Comparison of ENCODE assay signal across 8 cellular contexts in the genomic region with DNA sequence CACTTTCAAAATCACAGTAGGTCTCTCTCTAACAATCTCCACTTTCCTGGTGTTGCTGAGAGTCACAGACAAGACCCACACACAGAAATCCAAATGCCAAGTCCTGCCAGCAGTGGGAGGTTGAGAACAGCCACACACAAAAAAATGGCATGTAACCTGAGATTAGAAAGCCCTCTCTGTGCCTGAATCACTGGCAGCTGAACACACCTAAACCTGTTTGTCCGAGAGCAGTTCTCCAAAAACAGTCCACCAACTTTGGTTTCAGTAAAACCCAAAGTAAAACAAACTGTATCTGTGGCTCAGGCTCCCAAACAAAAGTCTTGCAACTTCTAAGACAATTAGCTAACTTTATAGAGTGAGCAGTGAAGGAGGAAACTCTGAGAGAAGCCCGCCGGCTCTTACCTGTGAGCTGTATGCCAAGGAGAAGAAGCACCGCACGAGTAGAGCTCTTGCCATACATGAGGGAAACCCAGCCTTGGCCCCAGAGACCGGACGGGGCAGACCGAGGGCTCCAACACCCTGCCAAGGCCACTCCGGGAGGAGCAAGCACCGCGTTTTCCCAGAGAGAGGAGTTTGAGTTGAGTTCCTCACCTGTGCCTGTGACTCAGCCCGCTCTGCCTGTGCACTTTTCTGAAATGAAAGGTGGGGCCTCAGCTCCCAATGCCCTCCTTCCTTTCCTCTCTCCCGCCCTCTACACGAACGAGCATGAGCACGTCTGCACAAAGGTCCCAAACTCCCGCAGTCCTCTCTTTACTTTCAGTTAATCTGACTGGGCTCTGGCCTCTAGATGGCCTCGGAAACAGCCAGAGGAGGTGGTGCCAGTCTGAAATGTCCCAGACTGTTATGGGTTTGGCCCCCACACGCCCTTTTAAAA. TPM values are rescaled to one million over a fixed set of nuclear protein-coding genes. Genes with fewer than 3 reads are reported as not detected.
DNase-seq lines count a peak whose midpoint lies in the region; ATAC-seq and TF ChIP-seq lines count a peak whose summit lies in the region.

A gene (minus strand): TSS at position 604 of the 874 bp plus-strand sequence. CDS start 144 bp downstream, at position 460.

- H3K4me1 ChIP-seq in esophagus squamous epithelium, result peaks cover 0 to 92% (median 14%) of the 10 kb centered on the region in 3 donors
- peaks cover 0 to 4% of the 10 kb centered on the region in 2 donors for H3K4me1 ChIP-seq in neuronal stem cell (ENCODE audit: control insufficient read depth in 2 of 2, insufficient read depth in 1 of 2, low read depth in 1 of 2, low read length in 2 of 2)

- in situ Hi-C loops in GM13976 (cut with MboI; ENCODE audit: low sequenced_read_pairs, unreplicated experiment), result no loop called here

- H3K4me3 ChIP-seq in esophagus squamous epithelium (peak within 1 kb of the TSS; percentile 48 to 73 (median 64)), neuronal stem cell (ENCODE audit: low read length in 2 of 2) (peak within 1 kb of the TSS in 1 of 2 donors; percentile 37)

- H3K4me1 Mint-ChIP-seq in T-helper 17 cell, result peaks cover 21% of the 10 kb centered on the region

- 9 to 10% methylated on average over 19 of the region's 19 CpGs for WGBS in esophagus squamous epithelium, 2 donors
- no CpG with 5 or more reads among the region's 19 CpGs for whole genome bisulfite sequencing in neuronal stem cell (ENCODE audit: extremely low coverage in 2 of 2, insufficient read length in 2 of 2, insufficient replicate concordance in 1 of 2), 2 donors

- H3K79me1 ChIP-seq in neuronal stem cell (ENCODE audit: low read depth, low read length), result no peaks in the 10 kb centered on the region

- H3K9me3 ChIP-seq in T-helper 17 cell (ENCODE audit: control insufficient read depth, low read length, poor library complexity, severe bottlenecking) (no peaks in the 10 kb centered on the region), esophagus squamous epithelium (no peaks in the 10 kb centered on the region), neuronal stem cell (replicated peaks in 1 of 2; ENCODE audit: control insufficient read depth in 2 of 2, insufficient read depth in 1 of 2, low read depth in 1 of 2, low read length in 2 of 2) (no peaks in the 10 kb centered on the region)

- no peak within 1 kb of the TSS for H2BK15ac ChIP-seq in neuronal stem cell (ENCODE audit: low read length)

- peak; percentile 59 for ATAC-seq in T-helper 17 cell
- no peak for ATAC-seq in HG02870 (IDR thresholded peaks at IDR 0.05; ENCODE audit: unreplicated experiment)

- TF ChIP-seq CTCF in esophagus squamous epithelium (IDR thresholded peaks at IDR 0.05), result no peak
- no peak for TF ChIP-seq CTCF in GM10266 (IDR thresholded peaks at IDR 0.05; ENCODE audit: control insufficient read depth, insufficient read depth, low read depth, missing control alignments)
- no peak for TF ChIP-seq CTCF in GM13976 (IDR thresholded peaks at IDR 0.05; ENCODE audit: borderline replicate concordance, control extremely low read depth, extremely low read depth, insufficient read depth, missing control alignments)

- H3K9ac ChIP-seq in neuronal stem cell (ENCODE audit: low read depth, low read length, poor library complexity), result no peak within 1 kb of the TSS

- no peak within 1 kb of the TSS for H2AK5ac ChIP-seq in neuronal stem cell (ENCODE audit: low read depth, low read length)

- TF ChIP-seq POLR2A in esophagus squamous epithelium (IDR thresholded peaks at IDR 0.05), result peak in 3 of 4 donors; percentile 36 to 76 (median 68)

- H3K18ac ChIP-seq in neuronal stem cell (ENCODE audit: low read length), result no peak within 1 kb of the TSS

- peaks cover 0 to 40% (median 0%) of the 10 kb centered on the region in 3 donors for H3K36me3 ChIP-seq in esophagus squamous epithelium
- no peaks in the 10 kb centered on the region for H3K36me3 ChIP-seq in neuronal stem cell (replicated peaks in 1 of 2; ENCODE audit: control insufficient read depth in 2 of 2, insufficient read depth in 2 of 2, low read length in 2 of 2)

- H3K36me3 Mint-ChIP-seq in T-helper 17 cell (ENCODE audit: low read depth), result no peaks in the 10 kb centered on the region

- no peak within 1 kb of the TSS for H2BK120ac ChIP-seq in neuronal stem cell (ENCODE audit: low read depth, low read length)

- no peak within 1 kb of the TSS for H3K23ac ChIP-seq in neuronal stem cell (ENCODE audit: low read depth, low read length, poor library complexity)

- no peak within 1 kb of the TSS for H4K8ac ChIP-seq in neuronal stem cell (ENCODE audit: low read depth, low read length)

- H3K27me3 ChIP-seq in esophagus squamous epithelium, result peaks cover 0 to 31% (median 0%) of the 10 kb centered on the region in 4 donors
- H3K27me3 ChIP-seq in neuronal stem cell (ENCODE audit: control insufficient read depth in 3 of 3, insufficient read depth in 3 of 3, low read depth in 1 of 3, low read length in 3 of 3), result peaks cover 0 to 79% (median 6%) of the 10 kb centered on the region in 3 experiments

- H3K27me3 Mint-ChIP-seq in T-helper 17 cell, result peaks cover 16% of the 10 kb centered on the region

- H3K4me3 Mint-ChIP-seq in T-helper 17 cell, result peak within 1 kb of the TSS; percentile 85

- intact Hi-C loops in esophagus squamous epithelium (cut with DNase I), result no loop called here

- H2BK12ac ChIP-seq in neuronal stem cell (ENCODE audit: low read length), result no peak within 1 kb of the TSS

- no peak within 1 kb of the TSS for H4K91ac ChIP-seq in neuronal stem cell (ENCODE audit: low read depth, low read length, poor library complexity)

- peak within 1 kb of the TSS; percentile 36 for H3K4me2 ChIP-seq in neuronal stem cell (ENCODE audit: insufficient read depth, low read length, poor library complexity, severe bottlenecking)

- H3K27ac ChIP-seq in esophagus squamous epithelium (peak within 1 kb of the TSS; percentile 89 to 94 (median 90)), neuronal stem cell (replicated peaks; ENCODE audit: low read length) (no peak within 1 kb of the TSS)

- peak within 1 kb of the TSS; percentile 75 for H2AFZ ChIP-seq in neuronal stem cell (ENCODE audit: low read length)

- H3K14ac ChIP-seq in neuronal stem cell (ENCODE audit: low read length), result no peak within 1 kb of the TSS

- no peak within 1 kb of the TSS for H2BK5ac ChIP-seq in neuronal stem cell (ENCODE audit: low read length)

- peak; percentile 53 for DNase-seq in DMS79 treated with DMSO at 0.1 percent for 48 hours (lab: John Stamatoyannopoulos, UW)
- no peak for DNase-seq in DMS79 (lab: John Stamatoyannopoulos, UW)
- no peak for DNase-seq in T-helper 17 cell
- no peak for DNase-seq in esophagus squamous epithelium (lab: John Stamatoyannopoulos, UW)
- DNase-seq in neuronal stem cell (ENCODE audit: low spot score), result peak; percentile 18
- no peak for DNase-seq in GM10266 (ENCODE audit: extremely low spot score)
- no peak for DNase-seq in GM13976 (ENCODE audit: low spot score)

- peak within 1 kb of the TSS; percentile 34 for H3K27ac Mint-ChIP-seq in T-helper 17 cell

- H3K4ac ChIP-seq in neuronal stem cell (ENCODE audit: low read length), result no peak within 1 kb of the TSS

RNA-seq across cellular contexts. Expression of the gene that starts here (rescaled TPM):
- under 1 TPM; 0.50 to 0.99 TPM for total RNA-seq in T-helper 17 cell
- 100 to 1,000 TPM; 249 to 491 (median 352) TPM for total RNA-seq in esophagus squamous epithelium
- 0.38 TPM for polyA plus RNA-seq in neuronal stem cell (2013, experiment 1 of 2)
- 0.32 TPM for polyA plus RNA-seq in neuronal stem cell (2013, experiment 2 of 2)

Comparison
In these comparisons a context has a peak if more than half of its experiments do, and no peak if none do; other contexts are left out.
1. RNA of the gene that starts here (total RNA-seq): 249 to 491 TPM in esophagus squamous epithelium; 0.50 to 0.99 TPM in T-helper 17 cell; every median in the first group is over 100 times any median in the second.
2. DNase-seq: peak in DMS79 treated with DMSO at 0.1 percent for 48 hours (single experiment) and neuronal stem cell (single experiment); none in DMS79 (single experiment), T-helper 17 cell (0 of 3), esophagus squamous epithelium (single experiment), GM10266 (single experiment) and GM13976 (single experiment).
3. Peak in ATAC-seq in T-helper 17 cell; RNA of the gene not detected or under 1 TPM.